Comparison of ENCODE assay signal across 1 cellular context in the genomic region with DNA sequence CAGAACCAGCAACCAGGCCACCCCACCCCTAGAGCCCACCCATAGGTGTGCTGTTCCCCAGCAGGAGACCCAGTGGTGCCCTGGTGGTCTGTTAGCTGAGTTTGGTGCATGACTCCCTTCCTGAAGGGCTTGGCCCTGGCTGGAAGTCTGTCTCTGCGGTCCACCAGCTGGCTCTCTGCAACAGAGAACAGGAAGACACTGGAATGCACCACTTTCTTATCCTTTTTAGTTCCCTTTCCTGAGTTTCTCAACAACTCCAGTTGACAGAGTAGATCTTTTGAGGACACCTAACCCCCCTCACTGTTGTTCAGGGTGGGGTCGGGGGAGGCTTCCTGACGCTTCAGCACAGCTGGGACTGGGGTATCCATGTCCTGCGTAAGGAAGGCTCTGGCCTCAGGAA.
TF ChIP-seq lines count a peak whose summit lies in the region.

No MANE protein-coding gene starts in this region.

TF ChIP-seq in endothelial cell of umbilical vein, 7 proteins besides CTCF, POLR2A, EP300 and RAD21:
- TF ChIP-seq POLR2AphosphoS5 (IDR thresholded peaks at IDR 0.05; ENCODE audit: insufficient read depth, low read depth, low read length) (peak; percentile 44), EZH2 (IDR thresholded peaks at IDR 0.05; ENCODE audit: borderline replicate concordance, low read depth, low read length, severe bottlenecking) (no peak)
